Comparison of ENCODE assay signal across 8 cellular contexts in the genomic region with DNA sequence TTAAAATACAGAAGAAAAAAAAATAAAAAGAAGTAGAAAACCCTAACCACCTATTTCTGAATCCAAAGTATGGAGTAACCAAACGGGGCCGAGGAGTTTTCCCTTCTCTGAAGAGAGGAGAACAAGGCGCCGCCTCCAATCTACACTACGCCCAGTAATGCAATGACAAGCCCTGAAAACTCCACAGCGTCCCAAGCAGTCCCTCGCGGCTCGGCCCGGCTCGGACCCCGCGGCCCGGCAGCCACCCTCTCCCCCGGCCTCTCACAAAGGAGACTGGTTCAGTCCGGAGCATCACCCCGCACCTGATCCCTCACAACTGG. TPM values are rescaled to one million over a fixed set of nuclear protein-coding genes. Genes with fewer than 3 reads are reported as not detected.
DNase-seq lines count a peak whose midpoint lies in the region; ATAC-seq, FAIRE-seq and TF ChIP-seq lines count a peak whose summit lies in the region.

No MANE protein-coding gene starts in this region.

- no peaks in the 10 kb centered on the region for H3K9me2 ChIP-seq in GM23338 (ENCODE audit: insufficient read depth)

- peak; percentile 41 for ATAC-seq in GM23338
- peak; percentile 46 for ATAC-seq in Panc1

- H3K9ac ChIP-seq in neuronal stem cell (ENCODE audit: low read depth, low read length, poor library complexity), result peak overlapping the region; percentile 85

- H3K79me2 ChIP-seq in GM23338 (replicated peaks; ENCODE audit: insufficient read depth), result peaks cover 52% of the 10 kb centered on the region

- no peaks in the 10 kb centered on the region for H3K9me3 ChIP-seq in CD4-positive, alpha-beta memory T cell (ENCODE audit: control insufficient read depth in 1 of 2, low read length in 2 of 2)
- H3K9me3 ChIP-seq in Panc1 (ENCODE audit: control insufficient read depth, insufficient read depth, low read depth, low read length) (no peaks in the 10 kb centered on the region), neuronal stem cell (replicated peaks in 1 of 2; ENCODE audit: control insufficient read depth in 2 of 2, insufficient read depth in 1 of 2, low read depth in 1 of 2, low read length in 2 of 2) (no peaks in the 10 kb centered on the region)

- no CpG with 5 or more reads among the region's 17 CpGs for whole genome bisulfite sequencing in neuronal stem cell (ENCODE audit: extremely low coverage in 2 of 2, insufficient read length in 2 of 2, insufficient replicate concordance in 1 of 2), 2 donors

- no peak overlapping the region for H2BK15ac ChIP-seq in neuronal stem cell (ENCODE audit: low read length)

- peak overlapping the region; percentile 87 for H3K18ac ChIP-seq in neuronal stem cell (ENCODE audit: low read length)

- H3K36me3 ChIP-seq in CD4-positive, alpha-beta memory T cell (ENCODE audit: insufficient read depth, low read length), result peaks cover 5% of the 10 kb centered on the region
- H3K36me3 ChIP-seq in GM23338 (ENCODE audit: insufficient read depth) (no peaks in the 10 kb centered on the region), Panc1 (ENCODE audit: control insufficient read depth, insufficient read depth, low read length) (peaks cover 3% of the 10 kb centered on the region), neuronal stem cell (replicated peaks in 1 of 2; ENCODE audit: control insufficient read depth in 2 of 2, insufficient read depth in 2 of 2, low read length in 2 of 2) (peaks cover 5 to 47% of the 10 kb centered on the region in 2 donors)

- H3K4me1 ChIP-seq in CD4-positive, alpha-beta memory T cell (ENCODE audit: insufficient read depth, low read length), result peaks cover 51% of the 10 kb centered on the region
- H3K4me1 ChIP-seq in GM23338 (ENCODE audit: insufficient read depth), result peaks cover 6% of the 10 kb centered on the region; the same call in 1 of the 2 replicates
- peaks cover 4% of the 10 kb centered on the region; the same call in 1 of the 2 replicates for H3K4me1 ChIP-seq in Panc1 (ENCODE audit: control insufficient read depth, insufficient read depth, low read length)
- H3K4me1 ChIP-seq in neuronal stem cell (ENCODE audit: control insufficient read depth in 2 of 2, insufficient read depth in 1 of 2, low read depth in 1 of 2, low read length in 2 of 2), result peaks cover 2 to 4% of the 10 kb centered on the region in 2 donors

- H3K79me1 ChIP-seq in neuronal stem cell (ENCODE audit: low read depth, low read length), result no peaks in the 10 kb centered on the region

- H3K27ac Mint-ChIP-seq in CD4-positive, alpha-beta memory T cell, result peak overlapping the region; percentile 94 to 100 (median 99)
- H3K27ac Mint-ChIP-seq in GM23338, result peak overlapping the region; percentile 97

- H2BK12ac ChIP-seq in neuronal stem cell (ENCODE audit: low read length), result no peak overlapping the region

- H3F3A ChIP-seq in GM23338 (replicated peaks; ENCODE audit: low read depth), result peaks cover 5% of the 10 kb centered on the region

- no peak for DNase-seq in CD4-positive, alpha-beta memory T cell
- DNase-seq in GM23338 (ENCODE audit: low spot score) (no peak), Panc1 (ENCODE audit: low read depth, low spot score) (no peak), erythroblast (lab: John Stamatoyannopoulos, UW) (peak; percentile 75 to 83), neuronal stem cell (ENCODE audit: low spot score) (no peak), D721Med (ENCODE audit: insufficient read length, low spot score) (no peak), NCI-H2029 (lab: John Stamatoyannopoulos, UW) (no peak), NCI-H2081 (lab: John Stamatoyannopoulos, UW) (no peak)

- H3K27me3 Mint-ChIP-seq in CD4-positive, alpha-beta memory T cell, result no peaks in the 10 kb centered on the region
- peaks cover 8% of the 10 kb centered on the region for H3K27me3 Mint-ChIP-seq in GM23338 (ENCODE audit: insufficient read depth, low read depth, poor library complexity)

- H2AK5ac ChIP-seq in neuronal stem cell (ENCODE audit: low read depth, low read length), result peak overlapping the region; percentile 94

- intact Hi-C loops in CD4-positive, alpha-beta memory T cell (cut with micrococcal nuclease), result no loop called here
- intact Hi-C loops in Panc1 (cut with micrococcal nuclease; ENCODE audit: unreplicated experiment), result no loop called here

- no peak overlapping the region for H3K4ac ChIP-seq in neuronal stem cell (ENCODE audit: low read length)

- POLR2A ChIA-PET in CD4-positive, alpha-beta memory T cell (lab: Charles Lee; ENCODE audit: partially characterized antibody), result interaction anchor here (0.7 to 6.1 kb wide), 19 partner anchors 11 to 1310 kb away, joined by 3 to 171 read pairs (median 5); partner anchors contain the start of genes APEX1, DAD1, METTL3 and PARP2
- POLR2A ChIA-PET in Panc1 (lab: Charles Lee), result interaction anchor here (0.5 kb wide), 1 partner anchor 8 kb away, joined by 5 read pairs; no protein-coding TSS in a partner anchor

- H3K4me3 Mint-ChIP-seq in CD4-positive, alpha-beta memory T cell, result peak overlapping the region; percentile 93 to 99 (median 96)
- H3K4me3 Mint-ChIP-seq in GM23338, result peak overlapping the region; percentile 96

- in situ Hi-C loops in Panc1 (cut with HindIII; ENCODE audit: low pct_unique_long_range_greater_than_20kb, low sequenced_read_pairs), result no loop called here

- TF ChIP-seq POLR2A in erythroblast (IDR thresholded peaks at IDR 0.05; ENCODE audit: low read length), result no peak

- 0 out of 2 replicates have a peak overlapping the region, but pooled peaks have one; percentile 49 for H2AFZ ChIP-seq in GM23338
- H2AFZ ChIP-seq in neuronal stem cell (ENCODE audit: low read length), result peak overlapping the region; percentile 79

- peaks cover 26 to 51% (median 38%) of the 10 kb centered on the region in 4 donors for H3K4me1 Mint-ChIP-seq in CD4-positive, alpha-beta memory T cell
- H3K4me1 Mint-ChIP-seq in GM23338, result peaks cover 14% of the 10 kb centered on the region

- FAIRE-seq in D721Med (lab: Jason Lieb, UNC), result no peak

- H3K4me3 ChIP-seq in CD4-positive, alpha-beta memory T cell (ENCODE audit: low read length in 2 of 2), result peak overlapping the region; percentile 43 to 77
- H3K4me3 ChIP-seq in GM23338 (peak overlapping the region; percentile 76), Panc1 (ENCODE audit: low read depth in 2 of 2, low read length in 2 of 2) (peak overlapping the region; percentile 77 to 96), neuronal stem cell (ENCODE audit: low read length in 2 of 2) (peak overlapping the region; percentile 73 to 95)

- no peak overlapping the region for H3K14ac ChIP-seq in neuronal stem cell (ENCODE audit: low read length)

- CTCF ChIA-PET in CD4-positive, alpha-beta memory T cell (lab: Charles Lee; ENCODE audit: partially characterized antibody), result interaction anchor here (0.8 to 5.7 kb wide), 15 partner anchors 10 to 225 kb away, joined by 3 to 82 read pairs (median 6); partner anchors contain the start of genes METTL3, RAB2B, SALL2 and TOX4
- CTCF ChIA-PET in Panc1 (lab: Charles Lee), result interaction anchor here (0.5 to 1.1 kb wide), 2 partner anchors 18 to 211 kb away, joined by 4 read pairs; no protein-coding TSS in a partner anchor

- H2BK5ac ChIP-seq in neuronal stem cell (ENCODE audit: low read length), result no peak overlapping the region

- H4K91ac ChIP-seq in neuronal stem cell (ENCODE audit: low read depth, low read length, poor library complexity), result peak overlapping the region; percentile 30

- BruUV-seq in Panc1 (replicated peaks; lab: Mats Ljungman, UMichigan), result no TSS peak

- no peaks in the 10 kb centered on the region for H3K27me3 ChIP-seq in CD4-positive, alpha-beta memory T cell (ENCODE audit: insufficient read depth, low read length)
- H3K27me3 ChIP-seq in GM23338 (ENCODE audit: insufficient read depth) (no peaks in the 10 kb centered on the region), Panc1 (ENCODE audit: control insufficient read depth, insufficient read depth, low read length) (no peaks in the 10 kb centered on the region), neuronal stem cell (ENCODE audit: control insufficient read depth in 3 of 3, insufficient read depth in 3 of 3, low read depth in 1 of 3, low read length in 3 of 3) (no peaks in the 10 kb centered on the region)

- H3K36me3 Mint-ChIP-seq in CD4-positive, alpha-beta memory T cell, result peaks cover 4 to 46% of the 10 kb centered on the region in 2 donors
- peaks cover 19% of the 10 kb centered on the region for H3K36me3 Mint-ChIP-seq in GM23338 (ENCODE audit: low read depth)

- H3K23ac ChIP-seq in neuronal stem cell (ENCODE audit: low read depth, low read length, poor library complexity), result peak overlapping the region; percentile 91

- no peak for TF ChIP-seq CTCF in GM23338 (conservative IDR thresholded peaks at IDR 0.05; ENCODE audit: low read depth in 2 of 2)
- TF ChIP-seq CTCF in Panc1 (IDR thresholded peaks at IDR 0.05), result no peak
- TF ChIP-seq CTCF in D721Med (IDR thresholded peaks at IDR 0.05; ENCODE audit: insufficient read depth, missing control alignments), result no peak

- no peak overlapping the region for H2BK120ac ChIP-seq in neuronal stem cell (ENCODE audit: low read depth, low read length)

- H3K4me2 ChIP-seq in GM23338, result peak overlapping the region; percentile 86
- peak overlapping the region; percentile 59 for H3K4me2 ChIP-seq in neuronal stem cell (ENCODE audit: insufficient read depth, low read length, poor library complexity, severe bottlenecking)

- peaks cover 21% of the 10 kb centered on the region for H4K20me1 ChIP-seq in GM23338 (replicated peaks; ENCODE audit: insufficient read depth)

- H3K9me3 Mint-ChIP-seq in CD4-positive, alpha-beta memory T cell, result no peaks in the 10 kb centered on the region
- no peaks in the 10 kb centered on the region for H3K9me3 Mint-ChIP-seq in GM23338

- H4K8ac ChIP-seq in neuronal stem cell (ENCODE audit: low read depth, low read length), result no peak overlapping the region

- peak overlapping the region; percentile 88 for H3K27ac ChIP-seq in CD4-positive, alpha-beta memory T cell (ENCODE audit: low read depth, low read length)
- H3K27ac ChIP-seq in GM23338 (ENCODE audit: low read depth), result peak overlapping the region; percentile 92
- peak overlapping the region; percentile 92 for H3K27ac ChIP-seq in Panc1 (ENCODE audit: low read length)
- H3K27ac ChIP-seq in neuronal stem cell (replicated peaks; ENCODE audit: low read length), result peak overlapping the region; percentile 79

RNA-seq across cellular contexts. Expression of gene CHD8, which starts 0.4 kb away (rescaled TPM):
- 100 to 1,000 TPM; 131 to 132 TPM for total RNA-seq in CD4-positive, alpha-beta memory T cell
- polyA plus RNA-seq in CD4-positive, alpha-beta memory T cell, result 10 to 100 TPM in 1 of 2 donors, 1 to 10 TPM in 1; 10.0 to 38.4 TPM
- 97.2 and 129 TPM in 2 replicates for total RNA-seq in GM23338 (2014; rRNA removed; shearing (Covaris generic))
- 95.5 and 96.2 TPM in 2 replicates for polyA plus RNA-seq in GM23338 (2016; fragmentation: Nextera tagmentation; extraction: Ambion mirVana)
- 64.7 TPM for total RNA-seq in Panc1 (2021; ENCODE audit: unreplicated experiment)
- 48.1 TPM for polyA plus RNA-seq in Panc1 (2012; ENCODE audit: insufficient read length)
- 47.5 TPM for polyA plus RNA-seq in neuronal stem cell (2013, experiment 1 of 2)
- polyA plus RNA-seq in neuronal stem cell (2013, experiment 2 of 2), result 48.1 TPM

RNA-seq across cellular contexts. Expression of gene RAB2B, which starts 21.2 kb away (rescaled TPM):
- total RNA-seq in CD4-positive, alpha-beta memory T cell, result 10 to 100 TPM; 29.3 to 30.4 TPM
- 10 to 100 TPM in 1 of 2 donors, 1 to 10 TPM in 1; 8.3 to 14.9 TPM for polyA plus RNA-seq in CD4-positive, alpha-beta memory T cell
- 29.9 and 35.7 TPM in 2 replicates for total RNA-seq in GM23338 (2014; rRNA removed; shearing (Covaris generic))
- polyA plus RNA-seq in GM23338 (2016; fragmentation: Nextera tagmentation; extraction: Ambion mirVana), result 11.7 and 12.9 TPM in 2 replicates
- total RNA-seq in Panc1 (2021; ENCODE audit: unreplicated experiment), result 17.0 TPM
- 13.0 TPM for polyA plus RNA-seq in Panc1 (2012; ENCODE audit: insufficient read length)
- polyA plus RNA-seq in neuronal stem cell (2013, experiment 1 of 2), result 29.9 TPM
- polyA plus RNA-seq in neuronal stem cell (2013, experiment 2 of 2), result 29.5 TPM

RNA-seq across cellular contexts. Expression of gene TOX4, which starts 21.4 kb away (rescaled TPM):
- 10 to 100 TPM; 83.6 to 86.0 TPM for total RNA-seq in CD4-positive, alpha-beta memory T cell
- 10 to 100 TPM; 81.8 to 86.2 TPM for polyA plus RNA-seq in CD4-positive, alpha-beta memory T cell
- 37.2 and 45.6 TPM in 2 replicates for total RNA-seq in GM23338 (2014; rRNA removed; shearing (Covaris generic))
- polyA plus RNA-seq in GM23338 (2016; fragmentation: Nextera tagmentation; extraction: Ambion mirVana), result 67.1 and 72.8 TPM in 2 replicates
- 50.1 TPM for total RNA-seq in Panc1 (2021; ENCODE audit: unreplicated experiment)
- 43.4 TPM for polyA plus RNA-seq in Panc1 (2012; ENCODE audit: insufficient read length)
- 37.7 TPM for polyA plus RNA-seq in neuronal stem cell (2013, experiment 1 of 2)
- polyA plus RNA-seq in neuronal stem cell (2013, experiment 2 of 2), result 38.0 TPM

RNA-seq across cellular contexts. Expression of gene METTL3, which starts 55.6 kb away (rescaled TPM):
- total RNA-seq in CD4-positive, alpha-beta memory T cell, result 10 to 100 TPM; 93.4 to 98.9 TPM
- 10 to 100 TPM; 20.1 to 27.7 TPM for polyA plus RNA-seq in CD4-positive, alpha-beta memory T cell
- total RNA-seq in GM23338 (2014; rRNA removed; shearing (Covaris generic)), result 125 and 140 TPM in 2 replicates
- 87.0 and 100 TPM in 2 replicates for polyA plus RNA-seq in GM23338 (2016; fragmentation: Nextera tagmentation; extraction: Ambion mirVana)
- 43.3 TPM for total RNA-seq in Panc1 (2021; ENCODE audit: unreplicated experiment)
- polyA plus RNA-seq in Panc1 (2012; ENCODE audit: insufficient read length), result 29.5 TPM
- 61.5 TPM for polyA plus RNA-seq in neuronal stem cell (2013, experiment 1 of 2)
- 63.8 TPM for polyA plus RNA-seq in neuronal stem cell (2013, experiment 2 of 2)

Comparison
In these comparisons a context has a peak if more than half of its experiments do, and no peak if none do; other contexts are left out.
1. DNase-seq: peak in erythroblast (2 of 2); none in CD4-positive, alpha-beta memory T cell (0 of 5), GM23338 (single experiment), Panc1 (single experiment), neuronal stem cell (single experiment), D721Med (single experiment), NCI-H2029 (single experiment) and NCI-H2081 (0 of 2).
2. Peak in every context shown above with its lines, with median percentiles within 50 percentile points of each other: H3K27ac ChIP-seq and H3K4me3 ChIP-seq.